In the genomic region with DNA sequence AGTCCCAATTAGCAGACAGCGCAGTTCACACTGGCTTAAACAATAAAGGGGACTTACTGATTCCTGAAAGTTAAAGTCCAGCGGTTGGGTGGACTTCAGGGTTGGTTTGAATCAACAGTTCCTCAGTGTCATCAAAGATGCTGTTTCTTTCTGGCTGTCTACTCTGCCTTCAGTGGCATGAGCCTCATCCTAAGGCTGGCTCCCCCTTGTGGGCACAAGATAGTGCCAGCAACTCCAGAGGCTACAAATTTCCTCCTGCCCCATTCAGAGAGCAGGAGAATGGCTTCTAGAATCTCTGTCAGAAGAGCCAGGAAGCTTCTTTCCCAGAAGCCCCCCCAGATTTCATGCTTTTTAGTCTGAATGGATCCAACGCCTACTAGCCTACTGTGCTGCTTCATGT, we compare ENCODE assay signal across 8 cellular contexts.
DNase-seq lines count a peak whose midpoint lies in the region; ATAC-seq and TF ChIP-seq lines count a peak whose summit lies in the region.

No MANE protein-coding gene starts in this region.

- 47 to 75% methylated on average over 3 of the region's 3 CpGs for WGBS in lung, 2 donors

- H3K9me3 ChIP-seq in colonic mucosa (no peaks in the 10 kb centered on the region), lung (ENCODE audit: control insufficient read depth in 2 of 2, insufficient read depth in 1 of 2, low read length in 1 of 2) (no peaks in the 10 kb centered on the region)

- H3K27ac ChIP-seq in colonic mucosa (no peak overlapping the region), lung (ENCODE audit: low read depth in 1 of 2, low read length in 1 of 2) (no peak overlapping the region)

- H3K9ac ChIP-seq in colonic mucosa (ENCODE audit: low read depth in 2 of 2, low read length in 2 of 2): no peak overlapping the region

- no peaks in the 10 kb centered on the region for H3K36me3 ChIP-seq in colonic mucosa
- no peaks in the 10 kb centered on the region for H3K36me3 ChIP-seq in lung (ENCODE audit: control insufficient read depth in 2 of 2, insufficient read depth in 2 of 2, low read length in 2 of 2)

- TF ChIP-seq CTCF in colonic mucosa (IDR thresholded peaks at IDR 0.05) (peak; percentile 52), lung (IDR thresholded peaks at IDR 0.05; ENCODE audit: control extremely low read depth, extremely low read depth) (peak; percentile 51)

- ATAC-seq in lung (ENCODE audit: insufficient read depth, low FRiP score) (peak; percentile 58), GM21390 (IDR thresholded peaks at IDR 0.05; ENCODE audit: unreplicated experiment) (no peak)

- H3K4me1 ChIP-seq in colonic mucosa (no peaks in the 10 kb centered on the region), lung (ENCODE audit: control insufficient read depth in 2 of 2, insufficient read depth in 2 of 2, low read length in 2 of 2) (peaks cover 0 to 1% of the 10 kb centered on the region in 2 donors)

- H3K27me3 ChIP-seq in colonic mucosa (no peaks in the 10 kb centered on the region), lung (ENCODE audit: control insufficient read depth, insufficient read depth) (peaks cover 3% of the 10 kb centered on the region)

- intact Hi-C loops in colonic mucosa (cut with DNase I): no loop called here

- DNase-seq in NCI-H2029 (lab: John Stamatoyannopoulos, UW) (peak; percentile 7), NCI-H2029 treated with DMSO at 0.1 percent for 48 hours (lab: John Stamatoyannopoulos, UW) (no peak), Kasumi-1 (lab: John Stamatoyannopoulos, UW) (peak; percentile 43 to 48), colonic mucosa (peak; percentile 46), lung (ENCODE audit: low spot score) (no peak)
- peak; percentile 20 for DNase-seq in activated CD4-positive, alpha-beta T cell treated with anti-CD3 and anti-CD28 coated beads for 1 hour
- DNase-seq in stimulated activated naive CD4-positive, alpha-beta T cell treated with Interleukin-2 at 50 U/mL for 16 hours (lab: John Stamatoyannopoulos, UW): peak; percentile 24

- H3K4me3 ChIP-seq in colonic mucosa (no peak overlapping the region), lung (no peak overlapping the region)

Comparison
In these comparisons a context has a peak if more than half of its experiments do, and no peak if none do; other contexts are left out.
1. DNase-seq: peak in NCI-H2029 (single experiment), Kasumi-1 (2 of 2), activated CD4-positive, alpha-beta T cell treated with anti-CD3 and anti-CD28 coated beads for 1 hour (single experiment), colonic mucosa (single experiment) and stimulated activated naive CD4-positive, alpha-beta T cell treated with Interleukin-2 at 50 U/mL for 16 hours (single experiment); none in NCI-H2029 treated with DMSO at 0.1 percent for 48 hours (single experiment) and lung (single experiment).